Comparison of ENCODE assay signal across 1 cellular context in the genomic region with DNA sequence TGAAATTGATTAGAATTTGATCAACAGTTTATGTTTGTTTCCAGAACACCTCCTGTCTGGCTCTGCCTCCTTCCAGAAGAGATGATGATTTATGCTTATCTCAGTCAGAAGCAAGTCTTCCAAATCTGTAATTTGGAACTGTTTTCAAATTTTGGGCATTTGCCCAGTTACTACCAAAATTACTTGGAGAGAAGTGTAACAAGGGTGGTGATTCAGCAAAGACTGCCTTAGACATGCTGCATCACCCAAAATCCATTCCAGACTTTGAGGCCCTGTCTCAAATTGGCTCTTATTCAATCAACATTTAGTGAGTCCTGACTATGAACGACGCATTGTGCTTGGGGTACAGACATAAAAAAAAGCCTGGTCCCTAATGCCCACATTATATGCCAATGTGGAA.
TF ChIP-seq lines count a peak whose summit lies in the region.

No MANE protein-coding gene starts in this region.

TF ChIP-seq in GM23338, 12 proteins besides CTCF, POLR2A, EP300 and RAD21:
- TF ChIP-seq, protein P1, sequence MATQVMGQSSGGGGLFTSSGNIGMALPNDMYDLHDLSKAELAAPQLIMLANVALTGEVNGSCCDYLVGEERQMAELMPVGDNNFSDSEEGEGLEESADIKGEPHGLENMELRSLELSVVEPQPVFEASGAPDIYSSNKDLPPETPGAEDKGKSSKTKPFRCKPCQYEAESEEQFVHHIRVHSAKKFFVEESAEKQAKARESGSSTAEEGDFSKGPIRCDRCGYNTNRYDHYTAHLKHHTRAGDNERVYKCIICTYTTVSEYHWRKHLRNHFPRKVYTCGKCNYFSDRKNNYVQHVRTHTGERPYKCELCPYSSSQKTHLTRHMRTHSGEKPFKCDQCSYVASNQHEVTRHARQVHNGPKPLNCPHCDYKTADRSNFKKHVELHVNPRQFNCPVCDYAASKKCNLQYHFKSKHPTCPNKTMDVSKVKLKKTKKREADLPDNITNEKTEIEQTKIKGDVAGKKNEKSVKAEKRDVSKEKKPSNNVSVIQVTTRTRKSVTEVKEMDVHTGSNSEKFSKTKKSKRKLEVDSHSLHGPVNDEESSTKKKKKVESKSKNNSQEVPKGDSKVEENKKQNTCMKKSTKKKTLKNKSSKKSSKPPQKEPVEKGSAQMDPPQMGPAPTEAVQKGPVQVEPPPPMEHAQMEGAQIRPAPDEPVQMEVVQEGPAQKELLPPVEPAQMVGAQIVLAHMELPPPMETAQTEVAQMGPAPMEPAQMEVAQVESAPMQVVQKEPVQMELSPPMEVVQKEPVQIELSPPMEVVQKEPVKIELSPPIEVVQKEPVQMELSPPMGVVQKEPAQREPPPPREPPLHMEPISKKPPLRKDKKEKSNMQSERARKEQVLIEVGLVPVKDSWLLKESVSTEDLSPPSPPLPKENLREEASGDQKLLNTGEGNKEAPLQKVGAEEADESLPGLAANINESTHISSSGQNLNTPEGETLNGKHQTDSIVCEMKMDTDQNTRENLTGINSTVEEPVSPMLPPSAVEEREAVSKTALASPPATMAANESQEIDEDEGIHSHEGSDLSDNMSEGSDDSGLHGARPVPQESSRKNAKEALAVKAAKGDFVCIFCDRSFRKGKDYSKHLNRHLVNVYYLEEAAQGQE (IDR thresholded peaks at IDR 0.05; ENCODE audit: unreplicated experiment) = no peak
- TF ChIP-seq, protein P2, sequence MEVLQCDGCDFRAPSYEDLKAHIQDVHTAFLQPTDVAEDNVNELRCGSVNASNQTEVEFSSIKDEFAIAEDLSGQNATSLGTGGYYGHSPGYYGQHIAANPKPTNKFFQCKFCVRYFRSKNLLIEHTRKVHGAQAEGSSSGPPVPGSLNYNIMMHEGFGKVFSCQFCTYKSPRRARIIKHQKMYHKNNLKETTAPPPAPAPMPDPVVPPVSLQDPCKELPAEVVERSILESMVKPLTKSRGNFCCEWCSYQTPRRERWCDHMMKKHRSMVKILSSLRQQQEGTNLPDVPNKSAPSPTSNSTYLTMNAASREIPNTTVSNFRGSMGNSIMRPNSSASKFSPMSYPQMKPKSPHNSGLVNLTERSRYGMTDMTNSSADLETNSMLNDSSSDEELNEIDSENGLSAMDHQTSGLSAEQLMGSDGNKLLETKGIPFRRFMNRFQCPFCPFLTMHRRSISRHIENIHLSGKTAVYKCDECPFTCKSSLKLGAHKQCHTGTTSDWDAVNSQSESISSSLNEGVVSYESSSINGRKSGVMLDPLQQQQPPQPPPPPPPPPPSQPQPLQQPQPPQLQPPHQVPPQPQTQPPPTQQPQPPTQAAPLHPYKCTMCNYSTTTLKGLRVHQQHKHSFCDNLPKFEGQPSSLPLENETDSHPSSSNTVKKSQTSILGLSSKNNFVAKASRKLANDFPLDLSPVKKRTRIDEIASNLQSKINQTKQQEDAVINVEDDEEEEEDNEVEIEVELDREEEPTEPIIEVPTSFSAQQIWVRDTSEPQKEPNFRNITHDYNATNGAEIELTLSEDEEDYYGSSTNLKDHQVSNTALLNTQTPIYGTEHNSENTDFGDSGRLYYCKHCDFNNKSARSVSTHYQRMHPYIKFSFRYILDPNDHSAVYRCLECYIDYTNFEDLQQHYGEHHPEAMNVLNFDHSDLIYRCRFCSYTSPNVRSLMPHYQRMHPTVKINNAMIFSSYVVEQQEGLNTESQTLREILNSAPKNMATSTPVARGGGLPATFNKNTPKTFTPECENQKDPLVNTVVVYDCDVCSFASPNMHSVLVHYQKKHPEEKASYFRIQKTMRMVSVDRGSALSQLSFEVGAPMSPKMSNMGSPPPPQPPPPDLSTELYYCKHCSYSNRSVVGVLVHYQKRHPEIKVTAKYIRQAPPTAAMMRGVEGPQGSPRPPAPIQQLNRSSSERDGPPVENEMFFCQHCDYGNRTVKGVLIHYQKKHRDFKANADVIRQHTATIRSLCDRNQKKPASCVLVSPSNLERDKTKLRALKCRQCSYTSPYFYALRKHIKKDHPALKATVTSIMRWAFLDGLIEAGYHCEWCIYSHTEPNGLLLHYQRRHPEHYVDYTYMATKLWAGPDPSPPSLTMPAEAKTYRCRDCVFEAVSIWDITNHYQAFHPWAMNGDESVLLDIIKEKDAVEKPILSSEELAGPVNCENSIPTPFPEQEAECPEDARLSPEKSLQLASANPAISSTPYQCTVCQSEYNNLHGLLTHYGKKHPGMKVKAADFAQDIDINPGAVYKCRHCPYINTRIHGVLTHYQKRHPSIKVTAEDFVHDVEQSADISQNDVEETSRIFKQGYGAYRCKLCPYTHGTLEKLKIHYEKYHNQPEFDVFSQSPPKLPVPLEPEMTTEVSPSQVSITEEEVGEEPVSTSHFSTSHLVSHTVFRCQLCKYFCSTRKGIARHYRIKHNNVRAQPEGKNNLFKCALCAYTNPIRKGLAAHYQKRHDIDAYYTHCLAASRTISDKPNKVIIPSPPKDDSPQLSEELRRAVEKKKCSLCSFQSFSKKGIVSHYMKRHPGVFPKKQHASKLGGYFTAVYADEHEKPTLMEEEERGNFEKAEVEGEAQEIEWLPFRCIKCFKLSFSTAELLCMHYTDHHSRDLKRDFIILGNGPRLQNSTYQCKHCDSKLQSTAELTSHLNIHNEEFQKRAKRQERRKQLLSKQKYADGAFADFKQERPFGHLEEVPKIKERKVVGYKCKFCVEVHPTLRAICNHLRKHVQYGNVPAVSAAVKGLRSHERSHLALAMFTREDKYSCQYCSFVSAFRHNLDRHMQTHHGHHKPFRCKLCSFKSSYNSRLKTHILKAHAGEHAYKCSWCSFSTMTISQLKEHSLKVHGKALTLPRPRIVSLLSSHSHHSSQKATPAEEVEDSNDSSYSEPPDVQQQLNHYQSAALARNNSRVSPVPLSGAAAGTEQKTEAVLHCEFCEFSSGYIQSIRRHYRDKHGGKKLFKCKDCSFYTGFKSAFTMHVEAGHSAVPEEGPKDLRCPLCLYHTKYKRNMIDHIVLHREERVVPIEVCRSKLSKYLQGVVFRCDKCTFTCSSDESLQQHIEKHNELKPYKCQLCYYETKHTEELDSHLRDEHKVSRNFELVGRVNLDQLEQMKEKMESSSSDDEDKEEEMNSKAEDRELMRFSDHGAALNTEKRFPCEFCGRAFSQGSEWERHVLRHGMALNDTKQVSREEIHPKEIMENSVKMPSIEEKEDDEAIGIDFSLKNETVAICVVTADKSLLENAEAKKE (CRISPR knock-in tag; IDR thresholded peaks at IDR 0.05) = no peak
- TF ChIP-seq POLR2AphosphoS5 (IDR thresholded peaks at IDR 0.05; ENCODE audit: low read depth) = no peak
- no peak for TF ChIP-seq STAT1 (IDR thresholded peaks at IDR 0.05; ENCODE audit: unreplicated experiment)
- TF ChIP-seq ZNF114 (CRISPR knock-in tag; IDR thresholded peaks at IDR 0.05) = no peak
- no peak for TF ChIP-seq CREB1 (CRISPR knock-in tag; IDR thresholded peaks at IDR 0.05; ENCODE audit: low read depth)
